24 cellular contexts compared by ENCODE assay signal in the genomic region with DNA sequence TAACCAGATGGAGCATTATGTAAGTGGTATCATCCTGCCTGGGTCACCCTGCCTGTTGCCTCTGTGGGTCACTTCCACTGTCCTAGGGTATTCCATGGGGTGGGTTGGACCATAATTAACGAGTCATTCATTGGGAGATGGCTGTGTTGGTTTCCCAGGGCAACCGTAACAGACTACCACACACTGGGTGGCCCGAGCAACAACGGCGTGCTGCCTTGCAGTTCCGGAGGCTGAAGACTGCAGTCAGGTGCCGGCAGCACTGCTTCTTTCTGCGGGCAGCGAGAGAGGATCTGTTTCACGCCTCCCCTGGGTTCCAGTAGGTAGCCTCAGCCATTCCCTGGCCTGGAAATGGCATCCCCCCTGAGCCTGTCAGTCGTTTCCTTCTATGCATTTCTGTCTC. TPM values are rescaled to one million over a fixed set of nuclear protein-coding genes. Genes with fewer than 3 reads are reported as not detected.
A peak's percentile ranks its signal among the peaks of the same experiment; 100 is the strongest.
DNase-seq lines count a peak whose midpoint lies in the region; ATAC-seq and TF ChIP-seq lines count a peak whose summit lies in the region.
"Had no signal": no experiment of that assay in that cellular context is flagged by ENCODE, and none has a peak within 500 bp of the region (broad histone marks: within the 10 kb centered on the region; RNA-seq: fewer than 3 reads in every experiment).

No MANE protein-coding gene starts in this region.

- H3K27me3 ChIP-seq in GM23338 (ENCODE audit: insufficient read depth), result no peaks in the 10 kb centered on the region
- H3K27me3 ChIP-seq: BE2C had no signal

- peak; percentile 67 for DNase-seq in GM23338 (ENCODE audit: low spot score)
- peak; percentile 1 for DNase-seq in NCI-H526 treated with DMSO at 0.1 percent for 48 hours (lab: John Stamatoyannopoulos, UW)
- peak; percentile 68 for DNase-seq in ecto neural progenitor cell (ENCODE audit: low spot score)
- peak; percentile 40 for DNase-seq in neural crest cell (ENCODE audit: low read depth, low spot score)
- no peak for DNase-seq in T1000 (lab: John Stamatoyannopoulos, UW)
- DNase-seq in T-helper 17 cell, result no peak
- no peak for DNase-seq in NAMALWA (ENCODE audit: low spot score)
- DNase-seq: activated CD4-positive, alpha-beta T cell treated with anti-CD3 and anti-CD28 coated beads for 4 hours; activated CD8-positive, alpha-beta memory T cell treated with anti-CD3 and anti-CD28 coated beads for 24 hours; activated effector memory CD4-positive, alpha-beta T cell treated with anti-CD3 and anti-CD28 coated beads, Interleukin-2, amount 50 U/mL, for 16 hours; activated T-cell treated with anti-CD3 and anti-CD28 coated beads, Interleukin-2, amount 50 U/mL, for 1 hour; BE2C; CD8-positive, alpha-beta memory T cell; naive B cell; NCI-H1694 treated with DMSO at 0.1 percent for 48 hours; SK-N-SH; small intestine; tibial artery had no signal

- no peak overlapping the region for H2AFZ ChIP-seq in GM23338

- H3K4me2 ChIP-seq in GM23338, result no peak overlapping the region
- H3K4me2 ChIP-seq: KMS-11, SK-N-SH had no signal

- no peaks in the 10 kb centered on the region for H3F3A ChIP-seq in GM23338 (replicated peaks; ENCODE audit: low read depth)

- H3K9me3 Mint-ChIP-seq in GM23338 (no peaks in the 10 kb centered on the region), neural crest cell (no peaks in the 10 kb centered on the region)
- H3K9me3 Mint-ChIP-seq: central memory CD8-positive, alpha-beta T cell; mesothelial cell of epicardium; naive B cell; stimulated activated naive CD8-positive, alpha-beta T cell treated with anti-CD3 and anti-CD28 coated beads, Interleukin-15, Interleukin-2, amounts not matched to agents 100 ng/mL and 50 ng/mL, for 24 hours; T-helper 1 cell treated with Interleukin-12 subunit alpha and Interleukin-12 subunit beta and Interleukin-4 antibody, amounts not matched to agents 30 μg/mL and 1 μg/mL, for 36 hours had no signal

- ATAC-seq in GM23338 (peak; percentile 85), GM21360 (IDR thresholded peaks at IDR 0.05; ENCODE audit: unreplicated experiment) (no peak), T-helper 17 cell (no peak)

- H3K9me2 ChIP-seq in GM23338 (ENCODE audit: insufficient read depth), result no peaks in the 10 kb centered on the region
- H3K9me2 ChIP-seq: SK-N-SH had no signal

- no peaks in the 10 kb centered on the region for H3K9me3 ChIP-seq in T-helper 17 cell (ENCODE audit: control insufficient read depth, low read length, poor library complexity, severe bottlenecking)
- H3K9me3 ChIP-seq: BE2C, SK-N-SH, tibial artery had no signal

- H3K36me3 Mint-ChIP-seq in GM23338 (ENCODE audit: low read depth) (no peaks in the 10 kb centered on the region), neural crest cell (ENCODE audit: low read depth) (no peaks in the 10 kb centered on the region), T-helper 17 cell (ENCODE audit: low read depth) (no peaks in the 10 kb centered on the region)
- H3K36me3 Mint-ChIP-seq: CD8-positive, alpha-beta memory T cell; mesothelial cell of epicardium; naive B cell had no signal

- peak overlapping the region; percentile 34; the same call in 1 of the 2 replicates for H3K27ac ChIP-seq in GM23338 (ENCODE audit: low read depth)
- H3K27ac ChIP-seq: KMS-11, tibial artery had no signal

- H3K4me3 ChIP-seq in GM23338, result no peak overlapping the region
- H3K4me3 ChIP-seq: tibial artery had no signal

- H4K20me1 ChIP-seq in GM23338 (replicated peaks; ENCODE audit: insufficient read depth), result no peaks in the 10 kb centered on the region

- H3K4me1 ChIP-seq in GM23338 (ENCODE audit: insufficient read depth), result peaks cover 26% of the 10 kb centered on the region
- H3K4me1 ChIP-seq: BE2C, tibial artery had no signal

- no peaks in the 10 kb centered on the region for H3K79me2 ChIP-seq in GM23338 (replicated peaks; ENCODE audit: insufficient read depth)

- no peaks in the 10 kb centered on the region for H3K36me3 ChIP-seq in GM23338 (ENCODE audit: insufficient read depth)
- H3K36me3 ChIP-seq: BE2C, tibial artery had no signal

- H3K4me1 Mint-ChIP-seq in GM23338 (peaks cover 26% of the 10 kb centered on the region), neural crest cell (peaks cover 20% of the 10 kb centered on the region), T-helper 17 cell (peaks cover 3% of the 10 kb centered on the region)
- H3K4me1 Mint-ChIP-seq: CD8-positive, alpha-beta memory T cell had no signal

- no peak for TF ChIP-seq CTCF in GM23338 (conservative IDR thresholded peaks at IDR 0.05; ENCODE audit: low read depth in 2 of 2)
- no peak for TF ChIP-seq CTCF in neural crest cell (conservative IDR thresholded peaks at IDR 0.05)

- H3K4me3 Mint-ChIP-seq in GM23338 (no peak overlapping the region; the same call in 2 of the 3 replicates), neural crest cell (no peak overlapping the region), T-helper 17 cell (no peak overlapping the region)
- H3K4me3 Mint-ChIP-seq: CD8-positive, alpha-beta memory T cell; central memory CD8-positive, alpha-beta T cell; mesothelial cell of epicardium; naive B cell; stimulated activated naive CD8-positive, alpha-beta T cell treated with anti-CD3 and anti-CD28 coated beads, Interleukin-15, Interleukin-2, amounts not matched to agents 100 ng/mL and 50 ng/mL, for 24 hours; T-helper 1 cell treated with Interleukin-12 subunit alpha and Interleukin-12 subunit beta and Interleukin-4 antibody, amounts not matched to agents 30 μg/mL and 1 μg/mL, for 36 hours had no signal

- H3K27ac Mint-ChIP-seq in GM23338, result no peak overlapping the region
- H3K27ac Mint-ChIP-seq in neural crest cell (ENCODE audit: unreplicated experiment), result no peak overlapping the region
- no peak overlapping the region for H3K27ac Mint-ChIP-seq in T-helper 17 cell
- H3K27ac Mint-ChIP-seq: mesothelial cell of epicardium; naive B cell; stimulated activated naive CD8-positive, alpha-beta T cell treated with anti-CD3 and anti-CD28 coated beads, Interleukin-15, Interleukin-2, amounts not matched to agents 100 ng/mL and 50 ng/mL, for 24 hours; T-helper 1 cell treated with Interleukin-12 subunit alpha and Interleukin-12 subunit beta and Interleukin-4 antibody, amounts not matched to agents 30 μg/mL and 1 μg/mL, for 36 hours had no signal

- H3K27me3 Mint-ChIP-seq in GM23338 (ENCODE audit: insufficient read depth, low read depth, poor library complexity) (peaks cover 7% of the 10 kb centered on the region), neural crest cell (ENCODE audit: low read depth) (peaks cover 20% of the 10 kb centered on the region), T-helper 17 cell (peaks cover 5% of the 10 kb centered on the region)
- H3K27me3 Mint-ChIP-seq: CD8-positive, alpha-beta memory T cell; stimulated activated naive CD8-positive, alpha-beta T cell treated with anti-CD3 and anti-CD28 coated beads, Interleukin-15, Interleukin-2, amounts not matched to agents 100 ng/mL and 50 ng/mL, for 24 hours had no signal

TF ChIP-seq in GM23338, 12 proteins besides CTCF, POLR2A, EP300 and RAD21:
- TF ChIP-seq CREB1 (CRISPR knock-in tag; IDR thresholded peaks at IDR 0.05; ENCODE audit: low read depth) (no peak), NANOG (IDR thresholded peaks at IDR 0.05; ENCODE audit: borderline replicate concordance) (no peak), EZH2phosphoT487 (IDR thresholded peaks at IDR 0.05; ENCODE audit: unreplicated experiment) (no peak), STAT1 (IDR thresholded peaks at IDR 0.05; ENCODE audit: unreplicated experiment) (no peak), ZNF331 (CRISPR knock-in tag; IDR thresholded peaks at IDR 0.05; ENCODE audit: low read depth) (no peak)
- TF ChIP-seq, protein P1, sequence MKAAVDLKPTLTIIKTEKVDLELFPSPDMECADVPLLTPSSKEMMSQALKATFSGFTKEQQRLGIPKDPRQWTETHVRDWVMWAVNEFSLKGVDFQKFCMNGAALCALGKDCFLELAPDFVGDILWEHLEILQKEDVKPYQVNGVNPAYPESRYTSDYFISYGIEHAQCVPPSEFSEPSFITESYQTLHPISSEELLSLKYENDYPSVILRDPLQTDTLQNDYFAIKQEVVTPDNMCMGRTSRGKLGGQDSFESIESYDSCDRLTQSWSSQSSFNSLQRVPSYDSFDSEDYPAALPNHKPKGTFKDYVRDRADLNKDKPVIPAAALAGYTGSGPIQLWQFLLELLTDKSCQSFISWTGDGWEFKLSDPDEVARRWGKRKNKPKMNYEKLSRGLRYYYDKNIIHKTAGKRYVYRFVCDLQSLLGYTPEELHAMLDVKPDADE (IDR thresholded peaks at IDR 0.05), result no peak

RNA-seq across cellular contexts. Expression of a gene that starts 28.9 kb away (rescaled TPM):
- 49.8 and 62.3 TPM in 2 replicates for total RNA-seq in GM23338 (2014; rRNA removed; shearing (Covaris generic))
- 9.5 and 10.5 TPM in 2 replicates for polyA plus RNA-seq in GM23338 (2016; fragmentation: Nextera tagmentation; extraction: Ambion mirVana)
- total RNA-seq in neural crest cell (41.2 and 44.6 TPM in 2 replicates), T-helper 17 cell (10 to 100 TPM; 42.7 to 94.5 TPM)

Comparison
In these comparisons a context has a peak if more than half of its experiments do, and no peak if none do; other contexts are left out.
1. DNase-seq: peak in GM23338 (single experiment), NCI-H526 treated with DMSO at 0.1 percent for 48 hours (single experiment), ecto neural progenitor cell (single experiment) and neural crest cell (single experiment); none in T1000 (single experiment), T-helper 17 cell (0 of 3) and NAMALWA (single experiment).